Comparison of ENCODE assay signal across 1 cellular context in genomic region chr9:76230961-76231360, GRCh38.
TF ChIP-seq lines count a peak whose summit lies in the region.

No MANE protein-coding gene starts in this region.

TF ChIP-seq in IMR-90, 13 proteins besides CTCF, POLR2A, EP300 and RAD21 (continued from another document):
- TF ChIP-seq NFE2L2 (IDR thresholded peaks at IDR 0.05; ENCODE audit: low read depth, low read length): no peak
- no peak for TF ChIP-seq ELK1 (IDR thresholded peaks at IDR 0.05; ENCODE audit: borderline replicate concordance, low read depth, low read length)
- TF ChIP-seq CHD1 (IDR thresholded peaks at IDR 0.05; ENCODE audit: low read depth, low read length): no peak
- no peak for TF ChIP-seq FOS (IDR thresholded peaks at IDR 0.05; ENCODE audit: low read depth, low read length)
- no peak for TF ChIP-seq RFX5 (IDR thresholded peaks at IDR 0.05; ENCODE audit: low read depth, low read length)
